ENCODE assay signal across 14 cellular contexts in the genomic region with DNA sequence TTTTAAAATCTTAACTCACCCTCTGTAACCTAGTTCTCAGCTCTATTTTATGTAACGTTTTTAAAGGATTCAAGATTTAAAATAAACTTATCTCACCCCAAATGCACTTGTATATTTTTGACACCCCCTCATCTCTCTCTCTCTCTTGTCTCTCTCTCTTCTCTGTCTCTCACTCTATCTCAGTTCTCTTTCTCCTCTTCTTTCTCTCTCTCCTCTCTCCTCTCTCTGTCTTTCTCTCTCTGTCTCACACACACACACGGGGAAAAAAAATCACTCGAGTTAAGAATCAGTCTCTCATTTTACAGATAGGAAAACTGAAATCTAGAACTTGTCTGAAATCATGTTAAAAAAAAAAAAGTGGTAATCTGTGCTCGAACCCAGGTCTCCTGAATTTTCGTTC.
DNase-seq lines count a peak whose midpoint lies in the region; ATAC-seq and TF ChIP-seq lines count a peak whose summit lies in the region.
"Had no signal": no experiment of that assay in that cellular context is flagged by ENCODE, and none has a peak within 500 bp of the region (broad histone marks: within the 10 kb centered on the region; RNA-seq: fewer than 3 reads in every experiment).

No MANE protein-coding gene starts in this region.

- no peak for TF ChIP-seq POLR2A in adrenal gland (IDR thresholded peaks at IDR 0.05)

- 48 to 68% (median 58%) methylated on average over 5 of the region's 5 CpGs for WGBS in adrenal gland, 4 donors

- H3K9me3 Mint-ChIP-seq in Calu3 (ENCODE audit: low read depth, unreplicated experiment) = no peaks in the 10 kb centered on the region
- H3K9me3 Mint-ChIP-seq in natural killer cell treated with Interleukin-12 subunit alpha and Interleukin-12 subunit beta and Interleukin-15 and Interleukin-18, amount 100 ng/mL, for 72 hours = no peaks in the 10 kb centered on the region
- no peaks in the 10 kb centered on the region for H3K9me3 Mint-ChIP-seq in activated T-cell treated with anti-CD3 and anti-CD28 coated beads, Interleukin-2, amount 50 U/mL, for 72 hours
- H3K9me3 Mint-ChIP-seq: activated CD8-positive, alpha-beta T cell treated with anti-CD3 and anti-CD28 coated beads for 36 hours; type B pancreatic cell had no signal

- peak overlapping the region; percentile 1 to 64 (median 40) for H3K9ac ChIP-seq in skeletal muscle tissue (ENCODE audit: low read depth in 1 of 3, low read length in 3 of 3)

- no peaks in the 10 kb centered on the region for H3K36me3 Mint-ChIP-seq in Calu3 (ENCODE audit: insufficient read depth, unreplicated experiment)
- no peaks in the 10 kb centered on the region for H3K36me3 Mint-ChIP-seq in natural killer cell treated with Interleukin-12 subunit alpha and Interleukin-12 subunit beta and Interleukin-15 and Interleukin-18, amount 100 ng/mL, for 72 hours
- no peaks in the 10 kb centered on the region for H3K36me3 Mint-ChIP-seq in activated T-cell treated with anti-CD3 and anti-CD28 coated beads, Interleukin-2, amount 50 U/mL, for 72 hours (ENCODE audit: insufficient read depth in 2 of 2)

- H3K36me3 ChIP-seq in adrenal gland (replicated peaks in 1 of 2) = no peaks in the 10 kb centered on the region
- no peaks in the 10 kb centered on the region for H3K36me3 ChIP-seq in skeletal muscle tissue (ENCODE audit: control insufficient read depth in 3 of 3, insufficient read depth in 3 of 3, low read length in 3 of 3)
- H3K36me3 ChIP-seq: MG63 had no signal

- H3K9me3 ChIP-seq in adrenal gland (replicated peaks in 1 of 3) = no peaks in the 10 kb centered on the region
- H3K9me3 ChIP-seq in skeletal muscle tissue (ENCODE audit: control insufficient read depth in 3 of 3, low read length in 3 of 3) = no peaks in the 10 kb centered on the region
- H3K9me3 ChIP-seq: MG63 had no signal

- BruUV-seq in Calu3 (replicated peaks; lab: Mats Ljungman, UMichigan) = no TSS peak

- intact Hi-C loops in Calu3 (cut with micrococcal nuclease; ENCODE audit: unreplicated experiment) = no loop called here
- intact Hi-C loops in adrenal gland (cut with DNase I) = no loop called here

- H3K27me3 ChIP-seq in adrenal gland = no peaks in the 10 kb centered on the region
- H3K27me3 ChIP-seq in layer of hippocampus (ENCODE audit: control insufficient read depth, insufficient read depth, low read length) = no peaks in the 10 kb centered on the region
- no peaks in the 10 kb centered on the region for H3K27me3 ChIP-seq in skeletal muscle tissue (ENCODE audit: control insufficient read depth in 3 of 3, insufficient read depth in 3 of 3, low read length in 3 of 3)
- H3K27me3 ChIP-seq: MG63 had no signal

- CTCF ChIA-PET in Calu3 (lab: Charles Lee) = interaction anchor here (0.6 to 1.7 kb wide), 4 partner anchors 32 to 1935 kb away, joined by 3 to 6 read pairs (median 4); no protein-coding TSS in a partner anchor

- TF ChIP-seq CTCF in Calu3 (IDR thresholded peaks at IDR 0.05; ENCODE audit: unreplicated experiment) = no peak
- no peak for TF ChIP-seq CTCF in adrenal gland (IDR thresholded peaks at IDR 0.05)

- H3K4me1 ChIP-seq in adrenal gland (replicated peaks in 1 of 2) (peaks cover 9 to 54% of the 10 kb centered on the region in 2 donors), skeletal muscle tissue (ENCODE audit: control insufficient read depth in 3 of 3, insufficient read depth in 3 of 3, low read length in 3 of 3) (peaks cover 59 to 66% (median 61%) of the 10 kb centered on the region in 3 donors)

- peak overlapping the region; percentile 7 for H3K27ac Mint-ChIP-seq in Calu3 (ENCODE audit: unreplicated experiment)
- peak overlapping the region in 1 of 2 donors; percentile 9 for H3K27ac Mint-ChIP-seq in natural killer cell treated with Interleukin-12 subunit alpha and Interleukin-12 subunit beta and Interleukin-15 and Interleukin-18, amount 100 ng/mL, for 72 hours
- H3K27ac Mint-ChIP-seq in activated T-cell treated with anti-CD3 and anti-CD28 coated beads, Interleukin-2, amount 50 U/mL, for 72 hours = no peak overlapping the region
- H3K27ac Mint-ChIP-seq: activated CD8-positive, alpha-beta T cell treated with anti-CD3 and anti-CD28 coated beads for 36 hours; B cell; type B pancreatic cell had no signal

- H3K4me1 Mint-ChIP-seq in Calu3 (ENCODE audit: low read depth, unreplicated experiment) = peaks cover 20% of the 10 kb centered on the region
- H3K4me1 Mint-ChIP-seq in natural killer cell treated with Interleukin-12 subunit alpha and Interleukin-12 subunit beta and Interleukin-15 and Interleukin-18, amount 100 ng/mL, for 72 hours (ENCODE audit: low read depth in 2 of 2) = peaks cover 1 to 19% of the 10 kb centered on the region in 2 donors
- peaks cover 18% of the 10 kb centered on the region for H3K4me1 Mint-ChIP-seq in activated T-cell treated with anti-CD3 and anti-CD28 coated beads, Interleukin-2, amount 50 U/mL, for 72 hours (ENCODE audit: low read depth)

- no peak for ATAC-seq in natural killer cell treated with Interleukin-12 subunit alpha and Interleukin-12 subunit beta and Interleukin-15 and Interleukin-18, amount 100 ng/mL, for 72 hours
- ATAC-seq in activated T-cell treated with anti-CD3 and anti-CD28 coated beads, Interleukin-2, amount 50 U/mL, for 72 hours (replicated peaks in 1 of 2) = no peak
- ATAC-seq: activated CD8-positive, alpha-beta T cell treated with anti-CD3 and anti-CD28 coated beads for 36 hours had no signal

- H3K27ac ChIP-seq in adrenal gland = peak overlapping the region in 3 of 5 donors; percentile 1 to 58 (median 8)
- peak overlapping the region; percentile 56 for H3K27ac ChIP-seq in layer of hippocampus (ENCODE audit: low read depth, low read length)
- peak overlapping the region; percentile 91 for H3K27ac ChIP-seq in skeletal muscle tissue (ENCODE audit: low read depth, low read length)

- DNase-seq in Calu3 (no peak), adrenal gland (no peak), HK-2 (ENCODE audit: unreplicated experiment) (no peak)
- DNase-seq in activated CD4-positive, alpha-beta T cell treated with anti-CD3 and anti-CD28 coated beads for 1 hour = no peak
- DNase-seq in natural killer cell treated with Interleukin-12 subunit alpha and Interleukin-12 subunit beta and Interleukin-15 and Interleukin-18, amount 100 ng/mL, for 72 hours (ENCODE audit: low spot score) = no peak
- no peak for DNase-seq in activated T-cell treated with anti-CD3 and anti-CD28 coated beads, Interleukin-2, amount 50 U/mL, for 72 hours
- DNase-seq: activated CD8-positive, alpha-beta T cell treated with anti-CD3 and anti-CD28 coated beads for 36 hours; activated naive CD4-positive, alpha-beta T cell; DMS79 had no signal

- H3K4me3 ChIP-seq in adrenal gland (no peak overlapping the region), skeletal muscle tissue (ENCODE audit: low read length in 3 of 3) (no peak overlapping the region)
- H3K4me3 ChIP-seq: MG63 had no signal

- no peak overlapping the region for H3K4me3 Mint-ChIP-seq in Calu3 (ENCODE audit: low read depth, unreplicated experiment)
- H3K4me3 Mint-ChIP-seq in natural killer cell treated with Interleukin-12 subunit alpha and Interleukin-12 subunit beta and Interleukin-15 and Interleukin-18, amount 100 ng/mL, for 72 hours = no peak overlapping the region
- H3K4me3 Mint-ChIP-seq in activated T-cell treated with anti-CD3 and anti-CD28 coated beads, Interleukin-2, amount 50 U/mL, for 72 hours = no peak overlapping the region
- H3K4me3 Mint-ChIP-seq: activated CD8-positive, alpha-beta T cell treated with anti-CD3 and anti-CD28 coated beads for 36 hours; B cell; type B pancreatic cell had no signal

- H3K27me3 Mint-ChIP-seq in Calu3 (ENCODE audit: unreplicated experiment) = no peaks in the 10 kb centered on the region
- H3K27me3 Mint-ChIP-seq in natural killer cell treated with Interleukin-12 subunit alpha and Interleukin-12 subunit beta and Interleukin-15 and Interleukin-18, amount 100 ng/mL, for 72 hours = no peaks in the 10 kb centered on the region
- no peaks in the 10 kb centered on the region for H3K27me3 Mint-ChIP-seq in activated T-cell treated with anti-CD3 and anti-CD28 coated beads, Interleukin-2, amount 50 U/mL, for 72 hours (ENCODE audit: low read depth)
- H3K27me3 Mint-ChIP-seq: activated CD8-positive, alpha-beta T cell treated with anti-CD3 and anti-CD28 coated beads for 36 hours; B cell; type B pancreatic cell had no signal

Comparison
In these comparisons a context has a peak if more than half of its experiments do, and no peak if none do; other contexts are left out.
1. H3K27ac ChIP-seq: peak in every context shown above with its lines; median percentile 91 in skeletal muscle tissue; 56 in layer of hippocampus; 8 in adrenal gland.